ENCODE assay signal across 10 cellular contexts in the genomic region with DNA sequence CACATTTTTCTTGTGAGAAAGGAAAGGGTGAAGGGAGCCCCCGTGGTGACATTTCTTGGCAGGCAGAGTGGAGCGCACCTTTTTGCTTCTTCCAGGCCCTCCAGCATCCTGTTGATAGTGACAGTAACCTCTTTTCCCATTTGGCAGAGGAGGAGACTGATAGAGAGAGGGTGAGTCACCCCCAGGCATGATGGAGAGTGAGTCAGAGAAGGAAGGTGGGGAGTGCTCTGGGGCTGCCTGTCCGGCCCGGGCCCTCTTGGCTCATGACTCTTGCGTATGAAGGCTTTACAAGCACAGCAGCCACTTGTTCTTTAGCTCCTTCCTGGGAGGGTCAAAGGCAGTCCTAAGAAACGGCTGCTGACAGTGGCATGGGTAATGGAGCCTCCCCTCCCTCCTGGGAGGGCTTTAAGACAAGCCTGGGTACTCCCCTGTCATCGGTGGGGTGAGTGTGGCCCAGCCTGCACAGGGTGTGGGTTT. TPM values are rescaled to one million over a fixed set of nuclear protein-coding genes. Genes with fewer than 3 reads are reported as not detected.
DNase-seq lines count a peak whose midpoint lies in the region; ATAC-seq and TF ChIP-seq lines count a peak whose summit lies in the region.
"Had no signal": no experiment of that assay in that cellular context is flagged by ENCODE, and none has a peak within 500 bp of the region (broad histone marks: within the 10 kb centered on the region; RNA-seq: fewer than 3 reads in every experiment).

No MANE protein-coding gene starts in this region.

- H3K27me3 ChIP-seq in NT2/D1 (ENCODE audit: insufficient read depth, insufficient read length) = no peaks in the 10 kb centered on the region
- no peaks in the 10 kb centered on the region for H3K27me3 ChIP-seq in esophagus (ENCODE audit: control insufficient read depth in 1 of 2, insufficient read depth in 2 of 2, low read length in 2 of 2)
- H3K27me3 ChIP-seq in psoas muscle (ENCODE audit: insufficient read depth in 3 of 3, low read length in 2 of 3) = no peaks in the 10 kb centered on the region
- H3K27me3 ChIP-seq: neutrophil had no signal

- ATAC-seq in psoas muscle = peak; percentile 28 to 64 (median 52)
- ATAC-seq in T-cell (replicated peaks in 1 of 4) = no peak

- no peaks in the 10 kb centered on the region for H3K4me1 Mint-ChIP-seq in T-cell
- H3K4me1 Mint-ChIP-seq: activated naive CD4-positive, alpha-beta T cell treated with anti-CD3 and anti-CD28 coated beads, Interleukin-2, amount 50 U/mL, for 24 hours had no signal

- H3K4me3 Mint-ChIP-seq in T-cell = no peak overlapping the region
- H3K4me3 Mint-ChIP-seq: activated naive CD4-positive, alpha-beta T cell treated with anti-CD3 and anti-CD28 coated beads, Interleukin-2, amount 50 U/mL, for 24 hours had no signal

- H3K9me3 ChIP-seq in NT2/D1 (ENCODE audit: insufficient read depth, low read length) = no peaks in the 10 kb centered on the region
- H3K9me3 ChIP-seq in esophagus (ENCODE audit: control insufficient read depth in 2 of 2, insufficient read depth in 1 of 2, low read depth in 1 of 2, low read length in 1 of 2) = no peaks in the 10 kb centered on the region
- H3K9me3 ChIP-seq in psoas muscle = no peaks in the 10 kb centered on the region
- H3K9me3 ChIP-seq: neutrophil had no signal

- no peak for TF ChIP-seq CTCF in psoas muscle (IDR thresholded peaks at IDR 0.05)

- DNase-seq in ELR (ENCODE audit: low read depth) = peak; percentile 95
- DNase-seq in NT2/D1 (ENCODE audit: low read depth, low spot score) = no peak
- DNase-seq in psoas muscle = no peak
- no peak for DNase-seq in NCI-H82 treated with DMSO at 0.1 percent for 48 hours (lab: John Stamatoyannopoulos, UW; ENCODE audit: unreplicated experiment)
- DNase-seq in T-cell = no peak
- no peak for DNase-seq in DMS 273 (lab: John Stamatoyannopoulos, UW; ENCODE audit: unreplicated experiment)
- DNase-seq in activated CD4-positive, CD25-positive, alpha-beta regulatory T cell (lab: John Stamatoyannopoulos, UW) = no peak

- H3K9ac ChIP-seq in NT2/D1 (ENCODE audit: insufficient read length, low read depth) = peak overlapping the region; percentile 51

- H3K4me1 ChIP-seq in NT2/D1 (ENCODE audit: insufficient read depth, insufficient read length) (peaks cover 20% of the 10 kb centered on the region), esophagus (ENCODE audit: control insufficient read depth in 2 of 2, insufficient read depth in 2 of 2, low read length in 1 of 2) (peaks cover 0 to 6% of the 10 kb centered on the region in 2 donors), psoas muscle (peaks cover 11% of the 10 kb centered on the region)

- H3K36me3 Mint-ChIP-seq in T-cell = no peaks in the 10 kb centered on the region
- H3K36me3 Mint-ChIP-seq: activated naive CD4-positive, alpha-beta T cell treated with anti-CD3 and anti-CD28 coated beads, Interleukin-2, amount 50 U/mL, for 24 hours had no signal

- intact Hi-C loops in psoas muscle (cut with DNase I) = no loop called here

- no peaks in the 10 kb centered on the region for H3K9me3 Mint-ChIP-seq in T-cell
- H3K9me3 Mint-ChIP-seq: activated naive CD4-positive, alpha-beta T cell treated with anti-CD3 and anti-CD28 coated beads, Interleukin-2, amount 50 U/mL, for 24 hours had no signal

- CTCF ChIA-PET in T-cell (lab: Charles Lee) = no interaction called here

- H3K4me3 ChIP-seq in NT2/D1 (ENCODE audit: insufficient read length, low read depth) = no peak overlapping the region
- H3K4me3 ChIP-seq in esophagus (ENCODE audit: low read depth in 1 of 2, low read length in 2 of 2) = no peak overlapping the region
- H3K4me3 ChIP-seq in psoas muscle = no peak overlapping the region

- no peak overlapping the region for H3K27ac Mint-ChIP-seq in T-cell
- H3K27ac Mint-ChIP-seq: activated naive CD4-positive, alpha-beta T cell treated with anti-CD3 and anti-CD28 coated beads, Interleukin-2, amount 50 U/mL, for 24 hours had no signal

- WGBS in esophagus, 2 donors = 28 to 50% methylated on average over 7 of the region's 7 CpGs
- WGBS in psoas muscle, 3 donors = 46 to 57% (median 47%) methylated on average over 6 to 7 of the region's 7 CpGs

- peaks cover 0 to 3% of the 10 kb centered on the region in 2 donors for H3K27me3 Mint-ChIP-seq in T-cell
- H3K27me3 Mint-ChIP-seq: activated naive CD4-positive, alpha-beta T cell treated with anti-CD3 and anti-CD28 coated beads, Interleukin-2, amount 50 U/mL, for 24 hours had no signal

- H3K36me3 ChIP-seq in NT2/D1 (ENCODE audit: insufficient read depth, insufficient read length, low read length) = no peaks in the 10 kb centered on the region
- peaks cover 0 to 44% of the 10 kb centered on the region in 2 donors for H3K36me3 ChIP-seq in esophagus (ENCODE audit: control insufficient read depth in 2 of 2, insufficient read depth in 2 of 2, low read length in 1 of 2)
- H3K36me3 ChIP-seq in psoas muscle (ENCODE audit: insufficient read depth in 1 of 2, low read depth in 1 of 2) = no peaks in the 10 kb centered on the region
- H3K36me3 ChIP-seq: neutrophil had no signal

- POLR2A ChIA-PET in T-cell (lab: Charles Lee) = no interaction called here

- H3K27ac ChIP-seq in esophagus (ENCODE audit: low read depth in 2 of 2, low read length in 1 of 2) (peak overlapping the region; percentile 59 to 75), psoas muscle (no peak overlapping the region)
- H3K27ac ChIP-seq: neutrophil had no signal

RNA-seq across cellular contexts. Expression of gene ANKRD63, which starts 16.0 kb away (rescaled TPM):
- polyA plus RNA-seq in esophagus = not detected
- total RNA-seq in psoas muscle = not detected
- not detected for polyA plus RNA-seq in psoas muscle
- under 1 TPM in 2 of 5 donors, not detected in 3; 0.23 to 0.38 TPM for total RNA-seq in T-cell

RNA-seq across cellular contexts. Expression of gene PAK6, which starts 28.0 kb away (rescaled TPM):
- 10 to 100 TPM; 14.7 to 16.6 TPM for polyA plus RNA-seq in esophagus
- 1 to 10 TPM in 2 of 4 donors, under 1 TPM in 2; 0.44 to 3.0 (median 1.2) TPM for total RNA-seq in psoas muscle
- 1 to 10 TPM in 1 of 3 donors, under 1 TPM in 2; 0.03 to 1.1 (median 0.47) TPM for polyA plus RNA-seq in psoas muscle
- 1 to 10 TPM in 2 of 5 donors, under 1 TPM in 1, not detected in 2; 0.28 to 2.1 (median 1.4) TPM for total RNA-seq in T-cell

RNA-seq across cellular contexts. Expression of gene PLCB2, which starts 40.9 kb away (rescaled TPM):
- 1 to 10 TPM; 5.3 to 7.3 TPM for polyA plus RNA-seq in esophagus
- total RNA-seq in psoas muscle = 1 to 10 TPM; 1.7 to 4.6 (median 3.5) TPM
- polyA plus RNA-seq in psoas muscle = 1 to 10 TPM in 2 of 3 donors, under 1 TPM in 1; 0.73 to 2.0 (median 1.6) TPM
- 100 to 1,000 TPM; 242 to 293 (median 245) TPM for total RNA-seq in T-cell

RNA-seq across cellular contexts. Expression of gene INAFM2, which starts 56.6 kb away (rescaled TPM):
- polyA plus RNA-seq in esophagus (1 to 10 TPM; 6.4 to 7.0 TPM), psoas muscle (10 to 100 TPM in 1 of 3 donors, 1 to 10 TPM in 2; 5.8 to 14.5 (median 7.9) TPM)
- total RNA-seq in psoas muscle (10 to 100 TPM; 22.3 to 32.4 (median 28.9) TPM), T-cell (10 to 100 TPM in 1 of 5 donors, 1 to 10 TPM in 4; 5.5 to 10.9 (median 6.4) TPM)

Comparison
In these comparisons a context has a peak if more than half of its experiments do, and no peak if none do; other contexts are left out.
1. ATAC-seq: peak in psoas muscle (4 of 4); none in T-cell (0 of 4).
2. RNA of gene PLCB2, which starts 40.9 kb away (total RNA-seq): 242 to 293 TPM in T-cell; 1.7 to 4.6 TPM in psoas muscle; every median in the first group is over 10 times any median in the second.